In the genomic region with DNA sequence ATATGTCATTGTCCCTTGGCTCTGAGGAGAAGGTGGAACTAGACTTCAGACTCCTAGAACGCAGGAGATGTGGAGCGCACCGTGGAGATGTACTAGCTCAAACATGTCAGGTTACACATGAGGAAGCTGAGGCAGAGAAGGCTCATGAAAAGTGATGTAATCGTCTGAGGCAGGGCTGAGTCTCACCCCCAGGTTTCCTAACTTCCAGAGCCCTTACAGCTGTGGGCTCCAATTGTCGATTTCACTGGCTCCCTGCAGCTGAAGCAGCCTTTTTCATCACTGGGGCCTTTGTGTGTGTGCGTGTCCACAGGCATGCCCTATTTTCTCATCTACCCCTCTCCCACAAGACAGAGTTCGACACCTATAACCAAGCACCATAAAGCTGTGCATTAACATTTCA, we compare ENCODE assay signal across 36 cellular contexts.
DNase-seq lines count a peak whose midpoint lies in the region; ATAC-seq, FAIRE-seq and TF ChIP-seq lines count a peak whose summit lies in the region.
"Had no signal": no experiment of that assay in that cellular context is flagged by ENCODE, and none has a peak within 500 bp of the region (broad histone marks: within the 10 kb centered on the region; RNA-seq: fewer than 3 reads in every experiment).

No MANE protein-coding gene starts in this region.

- ATAC-seq in GM23338 (no peak; the same call in 2 of the 3 replicates), GM21381 (IDR thresholded peaks at IDR 0.05; ENCODE audit: unreplicated experiment) (no peak)
- ATAC-seq: activated CD4-positive, alpha-beta T cell treated with anti-CD3 and anti-CD28 coated beads for 36 hours; activated CD8-positive, alpha-beta T cell treated with anti-CD3 and anti-CD28 coated beads for 36 hours; heart left ventricle; HepG2; mucosa of descending colon; natural killer cell had no signal

- no peak overlapping the region for H3K27ac ChIP-seq in GM23338 (ENCODE audit: low read depth)
- H3K27ac ChIP-seq in thyroid gland: no peak overlapping the region
- H3K27ac ChIP-seq: adrenal gland, heart left ventricle, lower lobe of right lung, pancreas, Peyer's patch, VCaP had no signal

- no peak overlapping the region for H3K4me3 Mint-ChIP-seq in GM23338
- H3K4me3 Mint-ChIP-seq: activated CD4-positive, alpha-beta T cell treated with anti-CD3 and anti-CD28 coated beads for 36 hours; activated CD8-positive, alpha-beta T cell treated with anti-CD3 and anti-CD28 coated beads for 36 hours; activated naive CD4-positive, alpha-beta T cell treated with anti-CD3 and anti-CD28 coated beads for 36 hours; CD8-positive, alpha-beta memory T cell; natural killer cell; stimulated activated naive CD8-positive, alpha-beta T cell treated with anti-CD3 and anti-CD28 coated beads, Interleukin-15, Interleukin-2, amounts not matched to agents 100 ng/mL and 50 ng/mL, for 24 hours had no signal

- H3K27me3 ChIP-seq in GM23338 (ENCODE audit: insufficient read depth) (no peaks in the 10 kb centered on the region), bronchial epithelial cell (ENCODE audit: control insufficient read depth, insufficient read depth, low read length) (no peaks in the 10 kb centered on the region), thyroid gland (peaks cover 4% of the 10 kb centered on the region)
- H3K27me3 ChIP-seq: adrenal gland, pancreas, Peyer's patch, tibial nerve had no signal

- H4K20me1 ChIP-seq in GM23338 (replicated peaks; ENCODE audit: insufficient read depth): no peaks in the 10 kb centered on the region

- intact Hi-C loops in posterior cingulate gyrus (cut with DNase I) (loop anchor here (10.0 kb wide), 3 partner anchors 85 to 575 kb away; no protein-coding TSS in a partner anchor), thyroid gland (cut with DNase I) (no loop called here)

- POLR2A ChIA-PET in GM10248 (lab: Yijun Ruan, JAX): no interaction called here

- no peak for TF ChIP-seq CTCF in GM23338 (conservative IDR thresholded peaks at IDR 0.05; ENCODE audit: low read depth in 2 of 2)
- TF ChIP-seq CTCF in bronchial epithelial cell (IDR thresholded peaks at IDR 0.05; ENCODE audit: insufficient read depth, low read length, severe bottlenecking): no peak
- no peak for TF ChIP-seq CTCF in GM10248 (IDR thresholded peaks at IDR 0.05; ENCODE audit: control extremely low read depth, extremely low read depth, low read depth, missing control alignments)
- TF ChIP-seq CTCF in thyroid gland (IDR thresholded peaks at IDR 0.05): no peak

- no peak for FAIRE-seq in bronchial epithelial cell (lab: Jason Lieb, UNC)
- FAIRE-seq: H54, HepG2, pancreas had no signal

- CTCF ChIA-PET in GM10248 (lab: Yijun Ruan, JAX): interaction anchor here (1.1 kb wide), 1 partner anchor 12 kb away, joined by 3 read pairs; no protein-coding TSS in a partner anchor

- H3K36me3 ChIP-seq in GM23338 (ENCODE audit: insufficient read depth) (no peaks in the 10 kb centered on the region), bronchial epithelial cell (ENCODE audit: control insufficient read depth, insufficient read depth, low read length) (no peaks in the 10 kb centered on the region), thyroid gland (no peaks in the 10 kb centered on the region)
- H3K36me3 ChIP-seq: adrenal gland, heart left ventricle, lower lobe of right lung, pancreas, Peyer's patch, tibial nerve had no signal

- 88 to 89% methylated on average over 7 of the region's 7 CpGs for WGBS in thyroid gland, 2 donors

- DNase-seq in GM23338 (ENCODE audit: low spot score) (no peak), bronchial epithelial cell (ENCODE audit: low read depth) (peak; percentile 79), inferior parietal cortex (ENCODE audit: extremely low spot score) (peak; percentile 77), posterior cingulate gyrus (peak in 9 of 10 donors; percentile 29 to 90 (median 46)), NCI-H146 treated with DMSO at 0.1 percent for 48 hours (lab: John Stamatoyannopoulos, UW; ENCODE audit: unreplicated experiment) (no peak), GM10248 (ENCODE audit: extremely low spot score) (no peak), thyroid gland (no peak)
- DNase-seq: activated CD4-positive, alpha-beta T cell treated with anti-CD3 and anti-CD28 coated beads for 36 hours; activated CD8-positive, alpha-beta memory T cell treated with anti-CD3 and anti-CD28 coated beads, Interleukin-2, amount 50 U/mL, for 48 hours; activated CD8-positive, alpha-beta T cell treated with anti-CD3 and anti-CD28 coated beads for 36 hours; activated naive CD4-positive, alpha-beta T cell treated with anti-CD3 and anti-CD28 coated beads for 36 hours; AML-193; CD8-positive, alpha-beta memory T cell; effector CD8-positive, alpha-beta T cell; erythroblast; heart left ventricle; Karpas-422; lower lobe of right lung; mucosa of descending colon; MV-4-11; natural killer cell; NCI-H1694; NCI-H446; Peyer's patch; SIG-M5; stimulated activated CD4-positive, alpha-beta T cell treated with anti-CD3 and anti-CD28 coated beads, Interleukin-1b, Interleukin-23, amount 100 ng/mL, for 48 hours; SW 1271; T-helper 9 cell had no signal

- H3K4me1 Mint-ChIP-seq in GM23338: no peaks in the 10 kb centered on the region; the same call in 1 of the 3 replicates
- H3K4me1 Mint-ChIP-seq: activated CD4-positive, alpha-beta T cell treated with anti-CD3 and anti-CD28 coated beads for 36 hours; CD8-positive, alpha-beta memory T cell; natural killer cell had no signal

- no peaks in the 10 kb centered on the region for H3K79me2 ChIP-seq in GM23338 (replicated peaks; ENCODE audit: insufficient read depth)

- H3K27ac Mint-ChIP-seq in GM23338: 0 out of 2 replicates have a peak overlapping the region, but pooled peaks have one; percentile 49
- H3K27ac Mint-ChIP-seq: activated CD4-positive, alpha-beta T cell treated with anti-CD3 and anti-CD28 coated beads for 36 hours; activated CD8-positive, alpha-beta T cell treated with anti-CD3 and anti-CD28 coated beads for 36 hours; activated naive CD4-positive, alpha-beta T cell treated with anti-CD3 and anti-CD28 coated beads for 36 hours; CD8-positive, alpha-beta memory T cell; natural killer cell; stimulated activated naive CD8-positive, alpha-beta T cell treated with anti-CD3 and anti-CD28 coated beads, Interleukin-15, Interleukin-2, amounts not matched to agents 100 ng/mL and 50 ng/mL, for 24 hours had no signal

- no peak for TF ChIP-seq POLR2A in thyroid gland (IDR thresholded peaks at IDR 0.05)

- peak overlapping the region; percentile 97 for H2AFZ ChIP-seq in GM23338

- H3K9me3 ChIP-seq in thyroid gland: no peaks in the 10 kb centered on the region
- H3K9me3 ChIP-seq: adrenal gland, heart left ventricle, lower lobe of right lung, mucosa of descending colon, pancreas, Peyer's patch, tibial nerve had no signal

- H3K4me1 ChIP-seq in GM23338 (ENCODE audit: insufficient read depth) (peaks cover 17% of the 10 kb centered on the region), thyroid gland (no peaks in the 10 kb centered on the region)
- H3K4me1 ChIP-seq: adrenal gland, heart left ventricle, lower lobe of right lung, Peyer's patch had no signal

- H3F3A ChIP-seq in GM23338 (replicated peaks; ENCODE audit: low read depth): no peaks in the 10 kb centered on the region

- peaks cover 17% of the 10 kb centered on the region for H3K9me2 ChIP-seq in GM23338 (ENCODE audit: insufficient read depth)

- H3K4me2 ChIP-seq in GM23338: no peak overlapping the region

- H3K27me3 Mint-ChIP-seq in GM23338 (ENCODE audit: insufficient read depth, low read depth, poor library complexity): no peaks in the 10 kb centered on the region
- H3K27me3 Mint-ChIP-seq: activated CD8-positive, alpha-beta T cell treated with anti-CD3 and anti-CD28 coated beads for 36 hours had no signal

- H3K36me3 Mint-ChIP-seq in GM23338 (ENCODE audit: low read depth): no peaks in the 10 kb centered on the region
- H3K36me3 Mint-ChIP-seq: CD8-positive, alpha-beta memory T cell; natural killer cell had no signal

- H3K4me3 ChIP-seq in GM23338: no peak overlapping the region
- H3K4me3 ChIP-seq in bronchial epithelial cell (ENCODE audit: low read depth, low read length): no peak overlapping the region
- no peak overlapping the region for H3K4me3 ChIP-seq in thyroid gland (replicated peaks in 1 of 3)
- H3K4me3 ChIP-seq: adrenal gland, lower lobe of right lung, mucosa of descending colon, pancreas, Peyer's patch, tibial nerve had no signal

- no peaks in the 10 kb centered on the region for H3K9me3 Mint-ChIP-seq in GM23338
- H3K9me3 Mint-ChIP-seq: activated CD8-positive, alpha-beta T cell treated with anti-CD3 and anti-CD28 coated beads for 36 hours; activated naive CD4-positive, alpha-beta T cell treated with anti-CD3 and anti-CD28 coated beads for 36 hours; natural killer cell; stimulated activated naive CD8-positive, alpha-beta T cell treated with anti-CD3 and anti-CD28 coated beads, Interleukin-15, Interleukin-2, amounts not matched to agents 100 ng/mL and 50 ng/mL, for 24 hours had no signal

TF ChIP-seq in GM23338, 12 proteins besides CTCF, POLR2A, EP300 and RAD21 (continues in another document):
- TF ChIP-seq, protein P1, sequence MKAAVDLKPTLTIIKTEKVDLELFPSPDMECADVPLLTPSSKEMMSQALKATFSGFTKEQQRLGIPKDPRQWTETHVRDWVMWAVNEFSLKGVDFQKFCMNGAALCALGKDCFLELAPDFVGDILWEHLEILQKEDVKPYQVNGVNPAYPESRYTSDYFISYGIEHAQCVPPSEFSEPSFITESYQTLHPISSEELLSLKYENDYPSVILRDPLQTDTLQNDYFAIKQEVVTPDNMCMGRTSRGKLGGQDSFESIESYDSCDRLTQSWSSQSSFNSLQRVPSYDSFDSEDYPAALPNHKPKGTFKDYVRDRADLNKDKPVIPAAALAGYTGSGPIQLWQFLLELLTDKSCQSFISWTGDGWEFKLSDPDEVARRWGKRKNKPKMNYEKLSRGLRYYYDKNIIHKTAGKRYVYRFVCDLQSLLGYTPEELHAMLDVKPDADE (IDR thresholded peaks at IDR 0.05): no peak
- TF ChIP-seq STAT1 (IDR thresholded peaks at IDR 0.05; ENCODE audit: unreplicated experiment) (no peak), CREB1 (CRISPR knock-in tag; IDR thresholded peaks at IDR 0.05; ENCODE audit: low read depth) (no peak), JUNB (IDR thresholded peaks at IDR 0.05; ENCODE audit: unreplicated experiment) (no peak), ZNF331 (CRISPR knock-in tag; IDR thresholded peaks at IDR 0.05; ENCODE audit: low read depth) (no peak), EZH2 (IDR thresholded peaks at IDR 0.05; ENCODE audit: low read depth, unreplicated experiment) (no peak)

Comparison
In these comparisons a context has a peak if more than half of its experiments do, and no peak if none do; other contexts are left out.
1. DNase-seq: peak in bronchial epithelial cell (single experiment), inferior parietal cortex (single experiment) and posterior cingulate gyrus (9 of 10); none in GM23338 (single experiment), NCI-H146 treated with DMSO at 0.1 percent for 48 hours (single experiment), GM10248 (single experiment) and thyroid gland (0 of 2).